In genomic region chr12:76586764-76587395, GRCh38 we compare ENCODE assay signal across 8 cellular contexts. TPM values are rescaled to one million over a fixed set of nuclear protein-coding genes. Genes with fewer than 3 reads are reported as not detected.
DNase-seq lines count a peak whose midpoint lies in the region; ATAC-seq, FAIRE-seq and TF ChIP-seq lines count a peak whose summit lies in the region.

No MANE protein-coding gene starts in this region.

- peak; percentile 80 for TF ChIP-seq CTCF in A549 (IDR thresholded peaks at IDR 0.05)
- peak; percentile 89 for TF ChIP-seq CTCF in PC-3 (conservative IDR thresholded peaks at IDR 0.05; ENCODE audit: low read depth, low read length)
- peak; percentile 48 to 69 for TF ChIP-seq CTCF in left lung (IDR thresholded peaks at IDR 0.05)
- peak; percentile 46 to 76 (median 53) for TF ChIP-seq CTCF in testis (IDR thresholded peaks at IDR 0.05)

- H3K79me2 ChIP-seq in PC-3 (ENCODE audit: low read length) = no peaks in the 10 kb centered on the region

- peak; percentile 76 to 83 for TF ChIP-seq RAD21 in A549 (conservative IDR thresholded peaks at IDR 0.05 in 1 of 2, IDR thresholded peaks at IDR 0.05 in 1 of 2)

- no peak overlapping the region for H3K9ac ChIP-seq in PC-3 (ENCODE audit: low read length)

- no peak overlapping the region for H3K4me2 ChIP-seq in A549
- H3K4me2 ChIP-seq in PC-3 (ENCODE audit: low read length) = no peak overlapping the region

- H3K27me3 ChIP-seq in PC-3 (ENCODE audit: low read length) = no peaks in the 10 kb centered on the region
- no peaks in the 10 kb centered on the region for H3K27me3 ChIP-seq in left lung
- H3K27me3 ChIP-seq in testis = no peaks in the 10 kb centered on the region

- no peaks in the 10 kb centered on the region for H3F3A ChIP-seq in PC-3 (ENCODE audit: low read length, unreplicated experiment)

- H3K9me3 ChIP-seq in A549 (no peaks in the 10 kb centered on the region), PC-3 (ENCODE audit: low read length) (no peaks in the 10 kb centered on the region), left lung (no peaks in the 10 kb centered on the region), testis (no peaks in the 10 kb centered on the region)

- TF ChIP-seq EP300 in A549 (IDR thresholded peaks at IDR 0.05) = no peak

- intact Hi-C loops in PC-3 (cut with micrococcal nuclease) = loop anchor here (2.0 to 10.0 kb wide), 5 partner anchors 70 to 1060 kb away; partner anchors contain the start of genes BBS10 and PHLDA1
- intact Hi-C loops in left lung (cut with DNase I) = loop anchor here in 1 of 2 donors (10.0 kb wide), 1 partner anchor 202 kb away; no protein-coding TSS in a partner anchor
- intact Hi-C loops in testis (cut with DNase I; ENCODE audit: low total_unique reads) = no loop called here

- no peaks in the 10 kb centered on the region for H4K20me1 ChIP-seq in PC-3 (ENCODE audit: low read length)

- FAIRE-seq in A549 (lab: Jason Lieb, UNC) = peak; percentile 32
- FAIRE-seq in G401.6 (lab: Jason Lieb, UNC) = peak; percentile 85

- no peaks in the 10 kb centered on the region for H3K9me2 ChIP-seq in PC-3 (replicated peaks; ENCODE audit: low read length)

- H3K27ac ChIP-seq in A549 (no peak overlapping the region), PC-3 (ENCODE audit: low read length) (no peak overlapping the region), left lung (no peak overlapping the region), testis (no peak overlapping the region)

- POLR2A ChIA-PET in A549 (lab: Yijun Ruan, JAX) = interaction anchor here (1.4 kb wide), 1 partner anchor 239 kb away, joined by 5 read pairs; the partner anchor contains the start of gene BBS10
- POLR2A ChIA-PET in PC-3 (lab: Charles Lee; ENCODE audit: unreplicated experiment) = interaction anchor here (0.6 to 0.7 kb wide), 3 partner anchors 212 to 556 kb away, joined by 3 to 6 read pairs (median 4); no protein-coding TSS in a partner anchor

- CTCF ChIA-PET in A549 (lab: Yijun Ruan, JAX) (interaction anchor here (0.6 to 6.5 kb wide), 16 partner anchors 8 to 1898 kb away, joined by 3 to 59 read pairs (median 3); partner anchors contain the start of genes KRR1 and OSBPL8), PC-3 (lab: Charles Lee) (interaction anchor here (0.6 to 1.0 kb wide), 6 partner anchors 28 to 1645 kb away, joined by 3 to 4 read pairs (median 4); no protein-coding TSS in a partner anchor)

- BruUV-seq in PC-3 (replicated peaks; lab: Mats Ljungman, UMichigan) = no TSS peak

- WGBS in A549 (ENCODE audit: missing lambda C conversion rate) = 10% methylated on average over 3 of the region's 3 CpGs
- 75 to 81% methylated on average over 3 of the region's 3 CpGs for WGBS in testis, 2 donors

- peak in 1 of 2 experiments; percentile 57 for DNase-seq in A549 (ENCODE audit: low read depth in 1 of 2, low spot score in 1 of 2)
- DNase-seq in PC-3 = peak; percentile 60
- DNase-seq in brain pericyte (ENCODE audit: low read depth, low spot score) = peak; percentile 5
- no peak for DNase-seq in left lung
- peak; percentile 44 for DNase-seq in testis

- no peak overlapping the region for H2AFZ ChIP-seq in PC-3 (ENCODE audit: low read length)

- ATAC-seq in A549 (peak; percentile 54 to 78; a peak in 3 of 6 replicates), HG03135 (IDR thresholded peaks at IDR 0.05; ENCODE audit: unreplicated experiment) (peak; percentile 68), PC-3 (peak; percentile 43), left lung (peak; percentile 64), HG03521 (IDR thresholded peaks at IDR 0.05; ENCODE audit: unreplicated experiment) (no peak)

- H3K4me3 ChIP-seq in A549 (no peak overlapping the region), PC-3 (ENCODE audit: low read length) (no peak overlapping the region), left lung (no peak overlapping the region), testis (no peak overlapping the region)

- H3K36me3 ChIP-seq in PC-3 (ENCODE audit: low read depth, low read length) = no peaks in the 10 kb centered on the region
- H3K36me3 ChIP-seq in left lung = no peaks in the 10 kb centered on the region
- H3K36me3 ChIP-seq in testis (ENCODE audit: low read depth, missing control alignments) = no peaks in the 10 kb centered on the region

- TF ChIP-seq POLR2A in A549 (IDR thresholded peaks at IDR 0.05; ENCODE audit: low read length) = no peak
- TF ChIP-seq POLR2A in testis (IDR thresholded peaks at IDR 0.05) = no peak

- H3K4me1 ChIP-seq in A549 = 0 out of 3 replicates have a peak, but pooled peaks cover 3% of the 10 kb centered on the region
- H3K4me1 ChIP-seq in PC-3 (ENCODE audit: insufficient read depth, low read length) = peaks cover 6% of the 10 kb centered on the region
- peaks cover 0 to 34% of the 10 kb centered on the region in 2 donors for H3K4me1 ChIP-seq in left lung
- H3K4me1 ChIP-seq in testis = no peaks in the 10 kb centered on the region

TF ChIP-seq in A549, 52 proteins besides CTCF, POLR2A, EP300 and RAD21:
- TF ChIP-seq JUN (IDR thresholded peaks at IDR 0.05) (no peak), SMC3 (IDR thresholded peaks at IDR 0.05) (peak; percentile 68), PHF8 (IDR thresholded peaks at IDR 0.05; ENCODE audit: borderline replicate concordance, low read depth) (no peak)

RNA-seq across cellular contexts. Expression of gene OSBPL8, which starts 27.3 kb away (rescaled TPM):
- polyA plus RNA-seq in A549 (2011; rRNA removed) (30.9 and 43.2 TPM in 2 replicates), A549 (2017; fragmentation: RNase III; extraction: RNeasy Plus Mini Kit Qiagen cat#74134 plus additional on column Dnase treatment) (15.4 to 16.9 TPM (median 15.5 TPM) in 3 replicates), testis (ENCODE audit: insufficient read depth, low read depth, low replicate concordance) (19.1 TPM)
- polyA plus RNA-seq in A549 (2012; cell fraction: cytosol; rRNA removed) = 6.8 and 8.9 TPM in 2 replicates
- polyA plus RNA-seq in A549 (2012; cell fraction: nucleus; rRNA removed) = 8.3 and 18.3 TPM in 2 replicates
- 32.5 and 41.6 TPM in 2 replicates for polyA minus RNA-seq in A549 (2011; rRNA and poly(A)+ RNA removed)
- total RNA-seq in PC-3 (2014; rRNA removed) (28.5 and 42.6 TPM in 2 replicates), left lung (100 to 1,000 TPM in 1 of 2 donors, 10 to 100 TPM in 1; 83.3 to 100 TPM), testis (10 to 100 TPM; 64.3 to 77.5 TPM)

Comparison
In these comparisons a context has a peak if more than half of its experiments do, and no peak if none do; other contexts are left out.
1. DNase-seq: peak in PC-3 (single experiment), brain pericyte (single experiment) and testis (single experiment); none in left lung (0 of 2).
2. Peak in every context shown above with its lines, with median percentiles within 50 percentile points of each other: CTCF ChIP-seq.